10 cellular contexts compared by ENCODE assay signal in genomic region chr20:58251979-58252591, GRCh38. TPM values are rescaled to one million over a fixed set of nuclear protein-coding genes. Genes with fewer than 3 reads are reported as not detected.
A peak's percentile ranks its signal among the peaks of the same experiment; 100 is the strongest.
DNase-seq lines count a peak whose midpoint lies in the region; ATAC-seq and TF ChIP-seq lines count a peak whose summit lies in the region.
"Had no signal": no experiment of that assay in that cellular context is flagged by ENCODE, and none has a peak within 500 bp of the region (broad histone marks: within the 10 kb centered on the region; RNA-seq: fewer than 3 reads in every experiment).

No MANE protein-coding gene starts in this region.

- peak overlapping the region; percentile 88 for H3K27ac Mint-ChIP-seq in MCF 10A (ENCODE audit: low read depth, unreplicated experiment)

- no peak overlapping the region for H3K4me3 ChIP-seq in breast epithelium
- no peak overlapping the region for H3K4me3 ChIP-seq in fibroblast of mammary gland (ENCODE audit: control insufficient read depth, low read depth, low read length)
- no peak overlapping the region for H3K4me3 ChIP-seq in upper lobe of right lung
- H3K4me3 ChIP-seq: pancreas had no signal

- no peaks in the 10 kb centered on the region for H3K9me3 ChIP-seq in breast epithelium
- H3K9me3 ChIP-seq in upper lobe of right lung: no peaks in the 10 kb centered on the region
- H3K9me3 ChIP-seq: pancreas had no signal

- no peaks in the 10 kb centered on the region for H3K27me3 Mint-ChIP-seq in MCF 10A (ENCODE audit: insufficient read depth, unreplicated experiment)

- H3K36me3 ChIP-seq in breast epithelium: no peaks in the 10 kb centered on the region
- H3K36me3 ChIP-seq in upper lobe of right lung: peaks cover 24% of the 10 kb centered on the region

- CTCF ChIA-PET in MCF 10A (lab: Yijun Ruan, JAX): interaction anchor here (0.6 to 11.2 kb wide), 4 partner anchors 17 to 777 kb away, joined by 3 to 121 read pairs (median 4); no protein-coding TSS in a partner anchor

- no peaks in the 10 kb centered on the region for H3K27me3 ChIP-seq in breast epithelium
- H3K27me3 ChIP-seq in upper lobe of right lung: no peaks in the 10 kb centered on the region
- H3K27me3 ChIP-seq: pancreas had no signal

- peaks cover 7% of the 10 kb centered on the region for H3K4me1 Mint-ChIP-seq in MCF 10A (ENCODE audit: insufficient read depth, unreplicated experiment)

- H3K36me3 Mint-ChIP-seq in MCF 10A (ENCODE audit: insufficient read depth, unreplicated experiment): peaks cover 28% of the 10 kb centered on the region

- no peaks in the 10 kb centered on the region for H3K9me3 Mint-ChIP-seq in MCF 10A (ENCODE audit: unreplicated experiment)

- no TSS peak for BruUV-seq in MCF 10A (replicated peaks; lab: Mats Ljungman, UMichigan)

- intact Hi-C loops in MCF 10A (cut with micrococcal nuclease): loop anchor here (2.0 kb wide), 1 partner anchor 55 kb away; no protein-coding TSS in a partner anchor
- intact Hi-C loops in breast epithelium (cut with DNase I; ENCODE audit: low total_unique reads): no loop called here
- intact Hi-C loops in upper lobe of right lung (cut with DNase I): no loop called here

- ATAC-seq in upper lobe of right lung (peak; percentile 21), HG03196 (IDR thresholded peaks at IDR 0.05; ENCODE audit: unreplicated experiment) (no peak)

- H3K27ac ChIP-seq in breast epithelium: peak overlapping the region in 1 of 2 donors; percentile 5
- H3K27ac ChIP-seq in upper lobe of right lung: no peak overlapping the region
- H3K27ac ChIP-seq: pancreas had no signal

- no peak for TF ChIP-seq CTCF in MCF 10A (IDR thresholded peaks at IDR 0.05; ENCODE audit: unreplicated experiment)
- no peak for TF ChIP-seq CTCF in breast epithelium (IDR thresholded peaks at IDR 0.05)
- TF ChIP-seq CTCF in fibroblast of mammary gland (conservative IDR thresholded peaks at IDR 0.05; ENCODE audit: control insufficient read depth, insufficient read depth, low read depth, low read length): no peak
- no peak for TF ChIP-seq CTCF in upper lobe of right lung (IDR thresholded peaks at IDR 0.05)

- POLR2A ChIA-PET in MCF 10A (lab: Yijun Ruan, JAX): interaction anchor here (0.9 to 1.9 kb wide), 3 partner anchors 20 to 399 kb away, joined by 3 to 11 read pairs (median 5); partner anchors contain the start of gene STX16

- H3K4me3 Mint-ChIP-seq in MCF 10A (ENCODE audit: unreplicated experiment): no peak overlapping the region

- no peak for TF ChIP-seq POLR2A in breast epithelium (IDR thresholded peaks at IDR 0.05)

- H3K4me1 ChIP-seq in breast epithelium (no peaks in the 10 kb centered on the region), upper lobe of right lung (no peaks in the 10 kb centered on the region)
- H3K4me1 ChIP-seq: pancreas had no signal

- DNase-seq in MCF 10A (ENCODE audit: unreplicated experiment) (peak; percentile 91), breast epithelium (ENCODE audit: low spot score in 2 of 2) (no peak), RPMI7951 (ENCODE audit: low read depth) (peak; percentile 94), fibroblast of mammary gland (ENCODE audit: low read depth) (peak; percentile 95), upper lobe of right lung (no peak), NCI-H1105 treated with DMSO at 0.1 percent for 48 hours (lab: John Stamatoyannopoulos, UW) (no peak)
- DNase-seq in activated effector memory CD4-positive, alpha-beta T cell treated with anti-CD3 and anti-CD28 coated beads, Interleukin-2, amount 50 U/mL, for 16 hours: no peak
- DNase-seq: activated gamma-delta T cell treated with Interleukin-2 at 50 U/mL for 16 hours, pancreas had no signal

RNA-seq across cellular contexts. Expression of gene ANKRD60, which starts 23.6 kb away (rescaled TPM):
- total RNA-seq in MCF 10A (2022) (not detected in 2 replicates), breast epithelium (not detected), upper lobe of right lung (not detected)
- total RNA-seq in RPMI7951 (2014; rRNA removed; shearing (Covaris generic)): not detected in 2 replicates
- total RNA-seq: pancreas had no signal

RNA-seq across cellular contexts. Expression of gene RAB22A, which starts 57.4 kb away (rescaled TPM):
- 18.4 and 18.9 TPM in 2 replicates for total RNA-seq in MCF 10A (2022)
- total RNA-seq in breast epithelium: 10 to 100 TPM; 17.7 to 22.4 (median 22.2) TPM
- 26.8 and 27.3 TPM in 2 replicates for total RNA-seq in RPMI7951 (2014; rRNA removed; shearing (Covaris generic))
- total RNA-seq in upper lobe of right lung: 24.2 TPM

Comparison
In these comparisons a context has a peak if more than half of its experiments do, and no peak if none do; other contexts are left out.
1. DNase-seq: peak in MCF 10A (single experiment), RPMI7951 (single experiment) and fibroblast of mammary gland (single experiment); none in breast epithelium (0 of 2), upper lobe of right lung (single experiment), NCI-H1105 treated with DMSO at 0.1 percent for 48 hours (single experiment) and activated effector memory CD4-positive, alpha-beta T cell treated with anti-CD3 and anti-CD28 coated beads, Interleukin-2, amount 50 U/mL, for 16 hours (single experiment).